14 cellular contexts compared by ENCODE assay signal in genomic region chr17:81426676-81427445, GRCh38. TPM values are rescaled to one million over a fixed set of nuclear protein-coding genes. Genes with fewer than 3 reads are reported as not detected.
DNase-seq lines count a peak whose midpoint lies in the region; ATAC-seq lines count a peak whose summit lies in the region.
"Had no signal": no experiment of that assay in that cellular context is flagged by ENCODE, and none has a peak within 500 bp of the region (broad histone marks: within the 10 kb centered on the region; RNA-seq: fewer than 3 reads in every experiment).

No MANE protein-coding gene starts in this region.

- peak overlapping the region; percentile 38 for H3K27ac Mint-ChIP-seq in dendritic cell treated with granulocyte-macrophage colony-stimulating factor and Interleukin-4, amounts not matched to agents 40 ng/mL and 50 ng/mL, for 4 days
- no peak overlapping the region for H3K27ac Mint-ChIP-seq in activated naive CD4-positive, alpha-beta T cell treated with anti-CD3 and anti-CD28 coated beads, Interleukin-2, amount 10 ng/mL, durations not matched to agents 7 days and 5 days
- H3K27ac Mint-ChIP-seq: activated T-helper 17 cell treated with anti-CD3 and anti-CD28 coated beads, Interleukin-2, amount 50 U/mL, for 72 hours had no signal

- H3K4me1 Mint-ChIP-seq in dendritic cell treated with granulocyte-macrophage colony-stimulating factor and Interleukin-4, amounts not matched to agents 40 ng/mL and 50 ng/mL, for 4 days (ENCODE audit: low read depth): peaks cover 22% of the 10 kb centered on the region
- peaks cover 3% of the 10 kb centered on the region for H3K4me1 Mint-ChIP-seq in activated naive CD4-positive, alpha-beta T cell treated with anti-CD3 and anti-CD28 coated beads, Interleukin-2, amount 10 ng/mL, durations not matched to agents 7 days and 5 days
- H3K4me1 Mint-ChIP-seq: activated T-helper 17 cell treated with anti-CD3 and anti-CD28 coated beads, Interleukin-2, amount 50 U/mL, for 72 hours had no signal

- H3K27me3 Mint-ChIP-seq in dendritic cell treated with granulocyte-macrophage colony-stimulating factor and Interleukin-4, amounts not matched to agents 40 ng/mL and 50 ng/mL, for 4 days: peaks cover 30% of the 10 kb centered on the region
- H3K27me3 Mint-ChIP-seq in activated naive CD4-positive, alpha-beta T cell treated with anti-CD3 and anti-CD28 coated beads, Interleukin-2, amount 10 ng/mL, durations not matched to agents 7 days and 5 days: no peaks in the 10 kb centered on the region

- no peaks in the 10 kb centered on the region for H3K9me3 Mint-ChIP-seq in dendritic cell treated with granulocyte-macrophage colony-stimulating factor and Interleukin-4, amounts not matched to agents 40 ng/mL and 50 ng/mL, for 4 days
- no peaks in the 10 kb centered on the region for H3K9me3 Mint-ChIP-seq in activated naive CD4-positive, alpha-beta T cell treated with anti-CD3 and anti-CD28 coated beads, Interleukin-2, amount 10 ng/mL, durations not matched to agents 7 days and 5 days
- H3K9me3 Mint-ChIP-seq: activated T-helper 17 cell treated with anti-CD3 and anti-CD28 coated beads, Interleukin-2, amount 50 U/mL, for 72 hours had no signal

- H3K4me3 Mint-ChIP-seq in dendritic cell treated with granulocyte-macrophage colony-stimulating factor and Interleukin-4, amounts not matched to agents 40 ng/mL and 50 ng/mL, for 4 days: no peak overlapping the region
- H3K4me3 Mint-ChIP-seq in activated naive CD4-positive, alpha-beta T cell treated with anti-CD3 and anti-CD28 coated beads, Interleukin-2, amount 10 ng/mL, durations not matched to agents 7 days and 5 days: no peak overlapping the region
- H3K4me3 Mint-ChIP-seq: activated T-helper 17 cell treated with anti-CD3 and anti-CD28 coated beads, Interleukin-2, amount 50 U/mL, for 72 hours had no signal

- peak overlapping the region; percentile 26 for H3K4me3 ChIP-seq in Jurkat, Clone E6-1 (ENCODE audit: low read length)
- H3K4me3 ChIP-seq: vagina had no signal

- DNase-seq in Ammon's horn (ENCODE audit: low spot score): peak; percentile 59
- DNase-seq in Jurkat, Clone E6-1 (ENCODE audit: low read depth, low spot score): peak; percentile 57
- DNase-seq in nucleus accumbens (lab: John Stamatoyannopoulos, UW): peak in 42 of 56 donors; percentile 9 to 79 (median 48)
- no peak for DNase-seq in dermis blood vessel endothelial cell
- DNase-seq in activated naive CD4-positive, alpha-beta T cell treated with anti-CD3 and anti-CD28 coated beads, Interleukin-2, amount 10 ng/mL, durations not matched to agents 7 days and 5 days: no peak
- no peak for DNase-seq in NCI-H187 (lab: John Stamatoyannopoulos, UW)
- DNase-seq: KBM-7, PC-3, WERI-Rb-1 had no signal

- no peaks in the 10 kb centered on the region for H3K36me3 Mint-ChIP-seq in dendritic cell treated with granulocyte-macrophage colony-stimulating factor and Interleukin-4, amounts not matched to agents 40 ng/mL and 50 ng/mL, for 4 days (ENCODE audit: low read depth)
- no peaks in the 10 kb centered on the region for H3K36me3 Mint-ChIP-seq in activated naive CD4-positive, alpha-beta T cell treated with anti-CD3 and anti-CD28 coated beads, Interleukin-2, amount 10 ng/mL, durations not matched to agents 7 days and 5 days

- intact Hi-C loops in dendritic cell treated with granulocyte-macrophage colony-stimulating factor and Interleukin-4, amounts not matched to agents 40 ng/mL and 50 ng/mL, for 4 days (cut with micrococcal nuclease): no loop called here

- CTCF ChIA-PET in activated naive CD4-positive, alpha-beta T cell treated with anti-CD3 and anti-CD28 coated beads, Interleukin-2, amount 10 ng/mL, durations not matched to agents 7 days and 5 days (lab: Charles Lee): no interaction called here

- no peak for ATAC-seq in HG02798 (IDR thresholded peaks at IDR 0.05; ENCODE audit: poor library complexity, unreplicated experiment)
- ATAC-seq: activated T-helper 17 cell treated with anti-CD3 and anti-CD28 coated beads, Interleukin-2, amount 50 U/mL, for 72 hours; PC-3 had no signal

RNA-seq across cellular contexts. Expression of gene BAHCC1, which starts 31.6 kb away (rescaled TPM):
- polyA plus RNA-seq in Jurkat, Clone E6-1 (2012; ENCODE audit: insufficient read depth, insufficient read length): 8.7 TPM
- 4.8 and 19.3 TPM in 2 replicates for total RNA-seq in dermis blood vessel endothelial cell
- total RNA-seq: activated CD8-positive, alpha-beta memory T cell treated with anti-CD3 and anti-CD28 coated beads for 36 hours had no signal

Comparison
In these comparisons a context has a peak if more than half of its experiments do, and no peak if none do; other contexts are left out.
1. DNase-seq: peak in Ammon's horn (single experiment), Jurkat, Clone E6-1 (single experiment) and nucleus accumbens (42 of 56); none in dermis blood vessel endothelial cell (single experiment), activated naive CD4-positive, alpha-beta T cell treated with anti-CD3 and anti-CD28 coated beads, Interleukin-2, amount 10 ng/mL, durations not matched to agents 7 days and 5 days (single experiment) and NCI-H187 (0 of 2).